Comparison of ENCODE assay signal across 15 cellular contexts in genomic region chr3:122081543-122081942, GRCh38. TPM values are rescaled to one million over a fixed set of nuclear protein-coding genes. Genes with fewer than 3 reads are reported as not detected.
DNase-seq lines count a peak whose midpoint lies in the region; ATAC-seq lines count a peak whose summit lies in the region.
"Had no signal": no experiment of that assay in that cellular context is flagged by ENCODE, and none has a peak within 500 bp of the region (broad histone marks: within the 10 kb centered on the region; RNA-seq: fewer than 3 reads in every experiment).

No MANE protein-coding gene starts in this region.

- peaks cover 44% of the 10 kb centered on the region for H3K27me3 Mint-ChIP-seq in activated T-cell treated with anti-CD3 and anti-CD28 coated beads, Interleukin-2, amount 50 U/mL, for 72 hours (ENCODE audit: low read depth)
- peaks cover 10 to 36% of the 10 kb centered on the region in 2 donors for H3K27me3 Mint-ChIP-seq in effector memory CD8-positive, alpha-beta T cell

- H3K27ac Mint-ChIP-seq in activated T-cell treated with anti-CD3 and anti-CD28 coated beads, Interleukin-2, amount 50 U/mL, for 72 hours, result no peak overlapping the region
- no peak overlapping the region for H3K27ac Mint-ChIP-seq in effector memory CD8-positive, alpha-beta T cell

- peaks cover 39% of the 10 kb centered on the region for H3K4me1 Mint-ChIP-seq in activated T-cell treated with anti-CD3 and anti-CD28 coated beads, Interleukin-2, amount 50 U/mL, for 72 hours (ENCODE audit: low read depth)
- peaks cover 7 to 19% of the 10 kb centered on the region in 2 donors for H3K4me1 Mint-ChIP-seq in effector memory CD8-positive, alpha-beta T cell (ENCODE audit: low read depth in 2 of 2)

- H3K9me3 Mint-ChIP-seq in activated T-cell treated with anti-CD3 and anti-CD28 coated beads, Interleukin-2, amount 50 U/mL, for 72 hours, result no peaks in the 10 kb centered on the region
- no peaks in the 10 kb centered on the region for H3K9me3 Mint-ChIP-seq in effector memory CD8-positive, alpha-beta T cell

- no peak for DNase-seq in activated T-cell treated with anti-CD3 and anti-CD28 coated beads, Interleukin-2, amount 50 U/mL, for 72 hours
- DNase-seq in activated T-cell treated with anti-CD3 and anti-CD28 coated beads for 4 hours (no peak), HPDE6-E6E7 (ENCODE audit: extremely low spot score) (peak; percentile 76), NCI-H748 treated with DMSO at 0.1 percent for 48 hours (lab: John Stamatoyannopoulos, UW) (no peak)
- no peak for DNase-seq in stimulated activated naive CD8-positive, alpha-beta T cell treated with anti-CD3 and anti-CD28 coated beads, Interleukin-15, Interleukin-2, amounts not matched to agents 100 U/mL and 50 U/mL, for 24 hours
- DNase-seq in effector memory CD8-positive, alpha-beta T cell, result no peak
- DNase-seq: ACHN; lower lobe of right lung; NCI-H2029 treated with DMSO at 0.1 percent for 48 hours; PC-3; stimulated activated CD4-positive, alpha-beta T cell treated with anti-CD3 and anti-CD28 coated beads, Interleukin-4, amount 100 ng/mL, for 4 hours; testis had no signal

- peak; percentile 45 for ATAC-seq in activated T-cell treated with anti-CD3 and anti-CD28 coated beads, Interleukin-2, amount 50 U/mL, for 72 hours (replicated peaks in 1 of 2)
- ATAC-seq in GM21786 (IDR thresholded peaks at IDR 0.05; ENCODE audit: unreplicated experiment) (peak; percentile 47), HG03139 (IDR thresholded peaks at IDR 0.05; ENCODE audit: unreplicated experiment) (no peak)
- peak; percentile 48 for ATAC-seq in stimulated activated naive CD8-positive, alpha-beta T cell treated with anti-CD3 and anti-CD28 coated beads, Interleukin-15, Interleukin-2, amounts not matched to agents 100 U/mL and 50 U/mL, for 24 hours
- ATAC-seq in effector memory CD8-positive, alpha-beta T cell (replicated peaks), result no peak
- ATAC-seq: lower lobe of right lung, PC-3 had no signal

- H3K4me3 Mint-ChIP-seq in activated T-cell treated with anti-CD3 and anti-CD28 coated beads, Interleukin-2, amount 50 U/mL, for 72 hours, result peak overlapping the region in 1 of 2 donors; percentile 34
- H3K4me3 Mint-ChIP-seq in effector memory CD8-positive, alpha-beta T cell, result no peak overlapping the region

- no peaks in the 10 kb centered on the region for H3K36me3 Mint-ChIP-seq in activated T-cell treated with anti-CD3 and anti-CD28 coated beads, Interleukin-2, amount 50 U/mL, for 72 hours (ENCODE audit: insufficient read depth in 2 of 2)
- no peaks in the 10 kb centered on the region for H3K36me3 Mint-ChIP-seq in effector memory CD8-positive, alpha-beta T cell (ENCODE audit: insufficient read depth)

RNA-seq across cellular contexts. Expression of gene CD86, which starts 26.4 kb away (rescaled TPM):
- 1 to 10 TPM; 2.4 to 2.5 TPM for total RNA-seq in activated T-cell treated with anti-CD3 and anti-CD28 coated beads, Interleukin-2, amount 50 U/mL, for 72 hours

RNA-seq across cellular contexts. Expression of gene ILDR1, which starts 59.5 kb away (rescaled TPM):
- total RNA-seq in activated T-cell treated with anti-CD3 and anti-CD28 coated beads, Interleukin-2, amount 50 U/mL, for 72 hours, result under 1 TPM; 0.28 to 0.31 TPM
- total RNA-seq: Daoy had no signal

Comparison
In these comparisons a context has a peak if more than half of its experiments do, and no peak if none do; other contexts are left out.
1. ATAC-seq: peak in activated T-cell treated with anti-CD3 and anti-CD28 coated beads, Interleukin-2, amount 50 U/mL, for 72 hours (2 of 2), GM21786 (single experiment) and stimulated activated naive CD8-positive, alpha-beta T cell treated with anti-CD3 and anti-CD28 coated beads, Interleukin-15, Interleukin-2, amounts not matched to agents 100 U/mL and 50 U/mL, for 24 hours (single experiment); none in effector memory CD8-positive, alpha-beta T cell (single experiment) and HG03139 (single experiment).